Comparison of ENCODE assay signal across 17 cellular contexts in the genomic region with DNA sequence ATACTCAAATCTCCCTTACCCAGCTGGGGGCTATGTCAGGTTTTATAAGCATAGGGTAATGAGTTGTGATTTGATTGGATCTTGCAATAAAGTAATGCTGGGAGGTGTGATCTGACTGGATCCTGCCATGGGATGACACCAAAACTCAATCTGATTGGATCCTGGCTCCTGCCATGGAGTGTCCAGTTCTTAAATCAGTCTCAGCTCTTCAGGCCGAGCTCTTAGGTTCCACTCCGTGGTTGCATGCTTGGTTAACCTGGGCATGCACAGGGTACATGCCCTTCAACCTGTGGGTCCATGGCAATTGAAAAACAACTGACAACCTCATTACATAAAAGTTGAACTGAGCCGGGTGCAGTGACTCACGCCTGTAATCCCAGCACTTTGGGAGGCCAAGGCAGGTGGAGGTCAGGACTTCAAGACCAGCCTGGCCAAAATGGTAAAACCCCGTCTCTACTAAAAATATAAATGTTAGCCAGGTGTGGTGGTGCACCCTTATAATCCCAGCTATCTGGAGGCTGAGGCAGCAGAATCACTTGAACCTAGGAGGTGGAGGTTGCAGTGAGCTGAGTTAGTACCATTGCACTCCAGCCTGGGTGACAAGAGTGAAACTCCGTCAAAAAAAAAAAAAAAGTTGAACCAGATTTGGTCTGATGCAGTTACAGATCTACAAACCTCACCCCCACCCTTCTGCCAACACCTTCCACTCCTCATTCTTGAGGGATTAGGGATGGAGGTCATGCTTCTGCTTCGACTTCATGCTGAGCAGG. TPM values are rescaled to one million over a fixed set of nuclear protein-coding genes. Genes with fewer than 3 reads are reported as not detected.
"Had no signal": no experiment of that assay in that cellular context is flagged by ENCODE, and none has a peak within 500 bp of the region (broad histone marks: within the 10 kb centered on the region; RNA-seq: fewer than 3 reads in every experiment).

No MANE protein-coding gene starts in this region.

RNA-seq across cellular contexts. Expression of a gene that starts 15.5 kb away (rescaled TPM):
- total RNA-seq: esophagus muscularis mucosa, fibroblast of lung, foreskin keratinocyte, gastroesophageal sphincter, heart right ventricle, left ventricle myocardium superior, lower lobe of right lung, mesenteric fat pad, natural killer cell, ovary, psoas muscle, spleen, thoracic aorta, transverse colon, upper lobe of right lung, uterus had no signal
- polyA plus RNA-seq: fibroblast of lung, foreskin keratinocyte, neural cell, ovary had no signal
